ENCODE assay signal across 16 cellular contexts in the genomic region with DNA sequence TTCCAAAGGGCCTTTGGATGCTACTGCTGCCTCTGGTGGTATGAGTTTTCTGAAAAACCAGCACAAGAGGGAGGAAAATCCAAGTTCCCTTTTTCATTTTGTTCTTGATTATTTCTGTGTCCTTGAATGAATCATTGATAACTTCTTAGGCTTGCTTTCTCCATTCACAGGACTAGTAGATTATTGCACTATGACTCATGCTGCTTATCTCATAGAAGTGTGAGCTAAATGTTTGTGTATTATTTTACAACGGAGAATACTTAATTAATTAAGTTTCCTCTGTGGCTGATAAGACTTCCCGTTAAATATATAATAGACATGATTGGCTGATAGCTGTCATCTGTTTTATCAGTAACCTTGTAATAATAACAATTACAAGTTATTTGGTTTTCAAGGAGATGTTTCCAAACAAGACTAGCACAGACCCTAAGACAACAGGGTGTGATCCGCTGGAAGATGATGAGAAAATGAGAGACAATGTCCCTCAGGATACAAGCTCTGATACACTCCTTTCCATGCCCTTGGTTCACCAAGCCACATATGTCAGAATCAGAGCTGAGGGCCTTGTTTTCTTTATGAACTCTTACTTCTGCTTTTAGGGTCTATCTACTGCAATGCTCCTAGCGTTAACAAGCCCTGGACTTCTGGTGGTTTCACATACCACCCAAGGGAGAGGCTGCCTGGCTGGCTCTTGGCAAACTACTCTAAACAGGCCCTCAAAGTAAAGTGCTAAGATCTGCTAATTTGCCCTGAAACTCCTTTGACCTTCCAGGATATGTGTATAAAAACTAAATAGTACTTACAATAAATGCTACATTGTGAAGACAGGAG.
DNase-seq lines count a peak whose midpoint lies in the region; ATAC-seq and TF ChIP-seq lines count a peak whose summit lies in the region.
"Had no signal": no experiment of that assay in that cellular context is flagged by ENCODE, and none has a peak within 500 bp of the region (broad histone marks: within the 10 kb centered on the region; RNA-seq: fewer than 3 reads in every experiment).

No MANE protein-coding gene starts in this region.

- no peaks in the 10 kb centered on the region for H3K9me2 ChIP-seq in SU-DHL-6 (replicated peaks; ENCODE audit: insufficient read depth, low read length)

- H3K79me2 ChIP-seq in SU-DHL-6 (ENCODE audit: insufficient read depth, low read length) = no peaks in the 10 kb centered on the region

- no peaks in the 10 kb centered on the region for H3K36me3 Mint-ChIP-seq in activated CD4-positive, alpha-beta T cell treated with anti-CD3 and anti-CD28 coated beads, Interleukin-2, amount 10 ng/mL, durations not matched to agents 7 days and 5 days (ENCODE audit: low read depth)

- DNase-seq in LNCaP clone FGC (ENCODE audit: low read depth) (no peak), pons (ENCODE audit: low spot score) (peak; percentile 9)
- DNase-seq in activated CD4-positive, CD25-positive, alpha-beta regulatory T cell treated with anti-CD3 and anti-CD28 coated beads, Interleukin-2, amount 50 U/mL, for 72 hours = no peak
- no peak for DNase-seq in stimulated activated naive CD8-positive, alpha-beta T cell treated with anti-CD3 and anti-CD28 coated beads, Interleukin-15, Interleukin-2, amounts not matched to agents 100 U/mL and 50 U/mL, for 24 hours
- no peak for DNase-seq in activated CD4-positive, alpha-beta T cell treated with anti-CD3 and anti-CD28 coated beads, Interleukin-2, amount 10 ng/mL, durations not matched to agents 7 days and 5 days
- DNase-seq: activated CD4-positive, alpha-beta T cell treated with anti-CD3 and anti-CD28 coated beads for 1 hour; aorta; effector CD4-positive, alpha-beta T cell; midbrain; NCI-H1436 treated with DMSO at 0.1 percent for 48 hours; NCI-H69; retina had no signal

- no peaks in the 10 kb centered on the region for H3K9me3 Mint-ChIP-seq in activated CD4-positive, alpha-beta T cell treated with anti-CD3 and anti-CD28 coated beads, Interleukin-2, amount 10 ng/mL, durations not matched to agents 7 days and 5 days

- no peaks in the 10 kb centered on the region for H3K9me3 ChIP-seq in SU-DHL-6 (ENCODE audit: insufficient read depth, low read length)
- no peaks in the 10 kb centered on the region for H3K9me3 ChIP-seq in gastroesophageal sphincter
- H3K9me3 ChIP-seq: BLaER1 treated with 17β-estradiol and CSF1 and Interleukin-3, amounts not matched to agents 10 nM and 100 nM had no signal

- TF ChIP-seq CTCF in LNCaP clone FGC (IDR thresholded peaks at IDR 0.05; ENCODE audit: control insufficient read depth, extremely low read depth, insufficient read depth) (0 out of 2 replicates have a peak, but pooled peaks have one; percentile 5), SU-DHL-6 (IDR thresholded peaks at IDR 0.05; ENCODE audit: insufficient read depth, low read length, poor library complexity, severe bottlenecking) (no peak), gastroesophageal sphincter (IDR thresholded peaks at IDR 0.05) (no peak)

- H3K36me3 ChIP-seq in SU-DHL-6 (ENCODE audit: low read length) (no peaks in the 10 kb centered on the region), gastroesophageal sphincter (no peaks in the 10 kb centered on the region)
- H3K36me3 ChIP-seq: BLaER1 treated with 17β-estradiol and CSF1 and Interleukin-3, amounts not matched to agents 10 nM and 100 nM had no signal

- no peak for TF ChIP-seq POLR2A in gastroesophageal sphincter (IDR thresholded peaks at IDR 0.05)

- H3K4me3 Mint-ChIP-seq in activated CD4-positive, alpha-beta T cell treated with anti-CD3 and anti-CD28 coated beads, Interleukin-2, amount 10 ng/mL, durations not matched to agents 7 days and 5 days = no peak overlapping the region

- H3K4me1 Mint-ChIP-seq in activated CD4-positive, alpha-beta T cell treated with anti-CD3 and anti-CD28 coated beads, Interleukin-2, amount 10 ng/mL, durations not matched to agents 7 days and 5 days = no peaks in the 10 kb centered on the region

- no peaks in the 10 kb centered on the region for H3K27me3 Mint-ChIP-seq in activated CD4-positive, alpha-beta T cell treated with anti-CD3 and anti-CD28 coated beads, Interleukin-2, amount 10 ng/mL, durations not matched to agents 7 days and 5 days

- POLR2A ChIA-PET in activated CD4-positive, alpha-beta T cell treated with anti-CD3 and anti-CD28 coated beads, Interleukin-2, amount 10 ng/mL, durations not matched to agents 7 days and 5 days (lab: Charles Lee) = no interaction called here

- peak overlapping the region; percentile 39 for H2AFZ ChIP-seq in SU-DHL-6 (ENCODE audit: low read depth, low read length, severe bottlenecking)

- H3K27ac ChIP-seq in SU-DHL-6 (ENCODE audit: low read depth, low read length) (no peak overlapping the region), gastroesophageal sphincter (no peak overlapping the region)

- H3K4me1 ChIP-seq in gastroesophageal sphincter = peaks cover 0 to 6% (median 0%) of the 10 kb centered on the region in 3 donors

- H3K4me3 ChIP-seq in LNCaP clone FGC (ENCODE audit: low read depth, low read length) = no peak overlapping the region
- H3K4me3 ChIP-seq in SU-DHL-6 (ENCODE audit: insufficient read depth, low read length, poor library complexity, severe bottlenecking) = no peak overlapping the region
- H3K4me3 ChIP-seq in gastroesophageal sphincter = no peak overlapping the region
- H3K4me3 ChIP-seq: BLaER1 treated with 17β-estradiol and CSF1 and Interleukin-3, amounts not matched to agents 10 nM and 100 nM had no signal

- no peak overlapping the region for H3K27ac Mint-ChIP-seq in activated CD4-positive, alpha-beta T cell treated with anti-CD3 and anti-CD28 coated beads, Interleukin-2, amount 10 ng/mL, durations not matched to agents 7 days and 5 days

- 50 to 63% methylated on average over 3 of the region's 4 CpGs for WGBS in gastroesophageal sphincter (ENCODE audit: low coverage in 1 of 2), 2 donors

- H3K9ac ChIP-seq in SU-DHL-6 (ENCODE audit: low read length) = no peak overlapping the region
- H3K9ac ChIP-seq: BLaER1 treated with 17β-estradiol and CSF1 and Interleukin-3, amounts not matched to agents 10 nM and 100 nM had no signal

- H3K27me3 ChIP-seq in SU-DHL-6 (ENCODE audit: low read length) (no peaks in the 10 kb centered on the region), gastroesophageal sphincter (no peaks in the 10 kb centered on the region)
- H3K27me3 ChIP-seq: BLaER1 treated with 17β-estradiol and CSF1 and Interleukin-3, amounts not matched to agents 10 nM and 100 nM had no signal

- ATAC-seq in gastroesophageal sphincter (peak; percentile 34), HG02623 (IDR thresholded peaks at IDR 0.05; ENCODE audit: unreplicated experiment) (no peak)
- ATAC-seq in stimulated activated naive CD8-positive, alpha-beta T cell treated with anti-CD3 and anti-CD28 coated beads, Interleukin-15, Interleukin-2, amounts not matched to agents 100 U/mL and 50 U/mL, for 24 hours = no peak

- CTCF ChIA-PET in activated CD4-positive, alpha-beta T cell treated with anti-CD3 and anti-CD28 coated beads, Interleukin-2, amount 10 ng/mL, durations not matched to agents 7 days and 5 days (lab: Charles Lee) = no interaction called here

- no peak for TF ChIP-seq EP300 in gastroesophageal sphincter (IDR thresholded peaks at IDR 0.05)

- no peak overlapping the region for H3K4me2 ChIP-seq in SU-DHL-6 (ENCODE audit: low read depth, low read length, poor library complexity, severe bottlenecking)

- no peaks in the 10 kb centered on the region for H3F3A ChIP-seq in SU-DHL-6 (ENCODE audit: insufficient read depth)

- H4K20me1 ChIP-seq in SU-DHL-6 (ENCODE audit: low read depth, low read length) = no peaks in the 10 kb centered on the region
- H4K20me1 ChIP-seq: BLaER1 treated with 17β-estradiol and CSF1 and Interleukin-3, amounts not matched to agents 10 nM and 100 nM had no signal
